21 cellular contexts compared by ENCODE assay signal in the genomic region with DNA sequence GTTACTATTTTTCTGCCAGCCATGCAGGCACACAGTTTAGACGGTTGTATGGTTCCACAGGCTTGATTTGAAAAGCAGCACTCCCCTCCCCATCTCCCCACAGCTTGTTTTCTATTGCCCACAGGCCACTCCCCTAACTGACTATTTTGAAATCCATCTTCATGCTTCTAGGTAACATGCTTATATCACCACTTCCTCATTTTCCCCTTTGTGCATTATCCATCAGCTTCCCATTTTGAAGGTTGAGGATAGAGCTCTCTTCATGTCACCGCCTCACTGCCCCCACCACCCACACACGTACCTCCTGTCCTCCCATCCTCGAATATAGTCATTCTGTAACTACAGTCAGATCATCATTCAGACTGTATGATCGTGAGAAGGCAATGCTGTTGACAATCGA.
A peak's percentile ranks its signal among the peaks of the same experiment; 100 is the strongest.
DNase-seq lines count a peak whose midpoint lies in the region; ATAC-seq, FAIRE-seq and TF ChIP-seq lines count a peak whose summit lies in the region.
"Had no signal": no experiment of that assay in that cellular context is flagged by ENCODE, and none has a peak within 500 bp of the region (broad histone marks: within the 10 kb centered on the region; RNA-seq: fewer than 3 reads in every experiment).

No MANE protein-coding gene starts in this region.

- H3K27ac Mint-ChIP-seq in astrocyte (ENCODE audit: unreplicated experiment), result no peak overlapping the region
- H3K27ac Mint-ChIP-seq: H9 had no signal

- peak; percentile 63 to 79 for DNase-seq in AML-193 (lab: John Stamatoyannopoulos, UW)
- DNase-seq in Kasumi-1 (lab: John Stamatoyannopoulos, UW), result peak; percentile 63 to 77
- peak; percentile 95 for DNase-seq in NOMO-1 treated with dmso at 0.1 percent for 144 hours (lab: John Stamatoyannopoulos, UW; ENCODE audit: unreplicated experiment)
- no peak for DNase-seq in astrocyte (ENCODE audit: low read depth)
- DNase-seq in cerebellar cortex (ENCODE audit: low spot score), result no peak
- DNase-seq: 8988T, DND-41, H9, MM.1S, NCI-H1436, NCI-H2029, NCI-H2171, NCI-H446 treated with DMSO at 0.1 percent for 48 hours, Peyer's patch, Right ventricle myocardium superior, T-helper 2 cell had no signal

- H3K4me2 ChIP-seq in astrocyte (ENCODE audit: low read length), result no peak overlapping the region

- H3K9ac ChIP-seq in astrocyte (ENCODE audit: low read length), result no peak overlapping the region

- H2AFZ ChIP-seq in astrocyte (ENCODE audit: low read depth, low read length), result no peak overlapping the region

- no peaks in the 10 kb centered on the region for H3K9me3 ChIP-seq in astrocyte (ENCODE audit: insufficient read depth, low read depth, low read length)
- H3K9me3 ChIP-seq: Peyer's patch had no signal

- H3K27me3 Mint-ChIP-seq in astrocyte (ENCODE audit: low read depth, unreplicated experiment), result peaks cover 10% of the 10 kb centered on the region

- H3K36me3 ChIP-seq in astrocyte (ENCODE audit: insufficient read depth, low read length), result no peaks in the 10 kb centered on the region
- H3K36me3 ChIP-seq: Peyer's patch had no signal

- peak; percentile 88 for FAIRE-seq in astrocyte (lab: Jason Lieb, UNC)
- FAIRE-seq: G401.6, GM19239 had no signal

- H3K9me3 Mint-ChIP-seq in astrocyte (ENCODE audit: unreplicated experiment), result no peaks in the 10 kb centered on the region

- no peaks in the 10 kb centered on the region for H3K27me3 ChIP-seq in astrocyte (ENCODE audit: insufficient read depth, low read length)
- H3K27me3 ChIP-seq: Peyer's patch had no signal

- no peak for ATAC-seq in GM18858 (IDR thresholded peaks at IDR 0.05; ENCODE audit: unreplicated experiment)
- ATAC-seq in HG03139 (IDR thresholded peaks at IDR 0.05; ENCODE audit: unreplicated experiment), result no peak
- ATAC-seq in HG02588 (IDR thresholded peaks at IDR 0.05; ENCODE audit: unreplicated experiment), result no peak

- TF ChIP-seq CTCF in astrocyte (IDR thresholded peaks at IDR 0.05; ENCODE audit: insufficient read depth, low read depth, low read length), result no peak

- no peaks in the 10 kb centered on the region for H3K79me2 ChIP-seq in astrocyte (ENCODE audit: insufficient read depth, low read length)

- H3K4me3 Mint-ChIP-seq in astrocyte (ENCODE audit: unreplicated experiment), result no peak overlapping the region
- H3K4me3 Mint-ChIP-seq: H9 had no signal

- no peak overlapping the region for H3K4me3 ChIP-seq in astrocyte (ENCODE audit: insufficient read depth, low read depth, low read length)
- H3K4me3 ChIP-seq: Peyer's patch had no signal

- peaks cover 13% of the 10 kb centered on the region for H3K4me1 Mint-ChIP-seq in astrocyte (ENCODE audit: low read depth, unreplicated experiment)

- no peaks in the 10 kb centered on the region for H3K4me1 ChIP-seq in astrocyte (ENCODE audit: insufficient read depth, low read length)
- H3K4me1 ChIP-seq: Peyer's patch had no signal

- H4K20me1 ChIP-seq in astrocyte (ENCODE audit: insufficient read depth, low read length), result no peaks in the 10 kb centered on the region

- peaks cover 3% of the 10 kb centered on the region for H3K36me3 Mint-ChIP-seq in astrocyte (ENCODE audit: low read depth, unreplicated experiment)

- H3K27ac ChIP-seq in astrocyte (ENCODE audit: low read depth, low read length), result no peak overlapping the region
- H3K27ac ChIP-seq: Peyer's patch had no signal

Comparison
In these comparisons a context has a peak if more than half of its experiments do, and no peak if none do; other contexts are left out.
1. DNase-seq: peak in AML-193 (2 of 2), Kasumi-1 (2 of 2) and NOMO-1 treated with dmso at 0.1 percent for 144 hours (single experiment); none in astrocyte (single experiment) and cerebellar cortex (single experiment).